Comparison of ENCODE assay signal across 10 cellular contexts in genomic region chr1:178371236-178371635, GRCh38.
DNase-seq lines count a peak whose midpoint lies in the region; TF ChIP-seq lines count a peak whose summit lies in the region.
"Had no signal": no experiment of that assay in that cellular context is flagged by ENCODE, and none has a peak within 500 bp of the region (broad histone marks: within the 10 kb centered on the region; RNA-seq: fewer than 3 reads in every experiment).

No MANE protein-coding gene starts in this region.

- 33% methylated on average over 6 of the region's 6 CpGs; no CpG with 5 or more reads in 1 of the 2 experiments for WGBS in endodermal cell (ENCODE audit: insufficient coverage in 1 of 2, insufficient read length in 1 of 2), 2 experiments
- no CpG with 5 or more reads among the region's 6 CpGs for WGBS in mesendoderm (ENCODE audit: extremely low coverage, insufficient coverage, low lambda C conversion rate)

- no peak overlapping the region for H4K5ac ChIP-seq in mesendoderm (ENCODE audit: low read length)

- H3K27me3 ChIP-seq in endodermal cell (ENCODE audit: control insufficient read depth, insufficient read depth, low read length, poor library complexity, severe bottlenecking): no peaks in the 10 kb centered on the region
- no peaks in the 10 kb centered on the region for H3K27me3 ChIP-seq in mesendoderm (ENCODE audit: insufficient read depth, low read length, poor library complexity)
- no peaks in the 10 kb centered on the region for H3K27me3 ChIP-seq in PC-9 (ENCODE audit: insufficient read depth, low read depth)
- H3K27me3 ChIP-seq: left lung had no signal

- H3K9ac ChIP-seq in endodermal cell (ENCODE audit: extremely low read depth, low read length, poor library complexity, severe bottlenecking) (peak overlapping the region; percentile 27), mesendoderm (ENCODE audit: low read length) (no peak overlapping the region)

- POLR2A ChIA-PET in PC-9 (lab: Charles Lee; ENCODE audit: unreplicated experiment): interaction anchor here (0.6 to 0.7 kb wide), 2 partner anchors 58 to 1727 kb away, joined by 8 to 11 read pairs; no protein-coding TSS in a partner anchor

- H3K36me3 ChIP-seq in endodermal cell (ENCODE audit: control insufficient read depth, insufficient read depth, low read length) (no peaks in the 10 kb centered on the region), mesendoderm (ENCODE audit: control insufficient read depth, insufficient read depth, low read length) (no peaks in the 10 kb centered on the region), PC-9 (ENCODE audit: low read depth) (no peaks in the 10 kb centered on the region)
- H3K36me3 ChIP-seq: left lung had no signal

- no peak overlapping the region for H3K56ac ChIP-seq in mesendoderm (ENCODE audit: low read length)

- H3K4me2 ChIP-seq in mesendoderm (ENCODE audit: low read length) (peak overlapping the region; percentile 4), PC-9 (no peak overlapping the region)

- H3K23ac ChIP-seq in mesendoderm (ENCODE audit: low read length): no peak overlapping the region

- in situ Hi-C loops in KBM-7 (cut with MboI; ENCODE audit: low pct_unique_long_range_greater_than_20kb, low sequenced_read_pairs): no loop called here

- H3K18ac ChIP-seq in mesendoderm (ENCODE audit: low read length): no peak overlapping the region

- no peak overlapping the region for H3K4ac ChIP-seq in mesendoderm (ENCODE audit: low read depth, low read length)

- peaks cover 6% of the 10 kb centered on the region for H3K4me1 Mint-ChIP-seq in endodermal cell

- no peaks in the 10 kb centered on the region for H3K79me1 ChIP-seq in mesendoderm (ENCODE audit: low read length)

- H3F3A ChIP-seq in PC-9 (ENCODE audit: insufficient read depth, low read depth): no peaks in the 10 kb centered on the region

- H3K9me3 ChIP-seq in endodermal cell (ENCODE audit: control insufficient read depth, low read length) (no peaks in the 10 kb centered on the region), PC-9 (ENCODE audit: insufficient read depth, low read depth) (no peaks in the 10 kb centered on the region)
- H3K9me3 ChIP-seq: left lung had no signal

- H3K27me3 Mint-ChIP-seq in endodermal cell (ENCODE audit: insufficient read depth): no peaks in the 10 kb centered on the region

- H2BK15ac ChIP-seq in mesendoderm (replicated peaks; ENCODE audit: low read depth): no peak overlapping the region

- no peak overlapping the region for H2AK5ac ChIP-seq in mesendoderm (ENCODE audit: low read length)

- CTCF ChIA-PET in PC-9 (lab: Charles Lee): interaction anchor here (0.5 kb wide), 1 partner anchor 117 kb away, joined by 3 read pairs; no protein-coding TSS in a partner anchor

- H3K79me2 ChIP-seq in mesendoderm (ENCODE audit: control insufficient read depth, insufficient read depth, low read length) (no peaks in the 10 kb centered on the region), PC-9 (ENCODE audit: low read depth) (no peaks in the 10 kb centered on the region)

- no peak overlapping the region for H2AFZ ChIP-seq in PC-9

- TF ChIP-seq CTCF in endodermal cell (conservative IDR thresholded peaks at IDR 0.05): no peak
- no peak for TF ChIP-seq CTCF in PC-9 (conservative IDR thresholded peaks at IDR 0.05)

- no TSS peak for BruUV-seq in PC-9 (replicated peaks; lab: Mats Ljungman, UMichigan)

- H3K4me3 ChIP-seq in endodermal cell (ENCODE audit: low read length) (peak overlapping the region; percentile 72), mesendoderm (ENCODE audit: low read length) (no peak overlapping the region), PC-9 (no peak overlapping the region)
- H3K4me3 ChIP-seq: left lung had no signal

- H4K8ac ChIP-seq in mesendoderm (ENCODE audit: low read depth, low read length): no peak overlapping the region

- H3K9me3 Mint-ChIP-seq in endodermal cell: no peaks in the 10 kb centered on the region

- peaks cover 31% of the 10 kb centered on the region for H3K4me1 ChIP-seq in endodermal cell (ENCODE audit: control insufficient read depth, insufficient read depth, low read length)
- H3K4me1 ChIP-seq in mesendoderm (ENCODE audit: control insufficient read depth, low read depth, low read length): peaks cover 4% of the 10 kb centered on the region
- H3K4me1 ChIP-seq in PC-9 (replicated peaks; ENCODE audit: insufficient read depth): peaks cover 9% of the 10 kb centered on the region
- H3K4me1 ChIP-seq: left lung had no signal

- no peaks in the 10 kb centered on the region for H3K36me3 Mint-ChIP-seq in endodermal cell (ENCODE audit: low read depth)

- H3K4me3 Mint-ChIP-seq in endodermal cell: no peak overlapping the region

- DNase-seq in A172 (ENCODE audit: low spot score) (peak; percentile 17), KBM-7 (peak; percentile 24), endodermal cell (peak; percentile 55), mesendoderm (peak; percentile 35), NCI-H1105 (lab: John Stamatoyannopoulos, UW) (no peak), PC-9 (no peak), DMS53 treated with DMSO at 0.1 percent for 48 hours (lab: John Stamatoyannopoulos, UW; ENCODE audit: unreplicated experiment) (no peak), GF-D8 (lab: John Stamatoyannopoulos, UW) (no peak)
- DNase-seq: left lung had no signal

- intact Hi-C loops in PC-9 (cut with micrococcal nuclease; ENCODE audit: unreplicated experiment): no loop called here

- H3K27ac Mint-ChIP-seq in endodermal cell: no peak overlapping the region

- H4K20me1 ChIP-seq in PC-9 (ENCODE audit: insufficient read depth): no peaks in the 10 kb centered on the region

- no peak overlapping the region for H2BK120ac ChIP-seq in mesendoderm (ENCODE audit: low read depth, low read length)

- H3K27ac ChIP-seq in endodermal cell (ENCODE audit: low read depth, low read length) (peak overlapping the region; percentile 22), mesendoderm (ENCODE audit: low read depth, low read length) (no peak overlapping the region), PC-9 (no peak overlapping the region)
- H3K27ac ChIP-seq: C4-2B, left lung had no signal

- no peaks in the 10 kb centered on the region for H3K9me2 ChIP-seq in PC-9 (ENCODE audit: insufficient read depth)

- no peak overlapping the region for H2BK5ac ChIP-seq in mesendoderm (ENCODE audit: low read length)

Comparison
In these comparisons a context has a peak if more than half of its experiments do, and no peak if none do; other contexts are left out.
1. DNase-seq: peak in A172 (single experiment), KBM-7 (single experiment), endodermal cell (single experiment) and mesendoderm (single experiment); none in NCI-H1105 (single experiment), PC-9 (0 of 2), DMS53 treated with DMSO at 0.1 percent for 48 hours (single experiment) and GF-D8 (single experiment).